ENCODE assay signal across 21 cellular contexts in the genomic region with DNA sequence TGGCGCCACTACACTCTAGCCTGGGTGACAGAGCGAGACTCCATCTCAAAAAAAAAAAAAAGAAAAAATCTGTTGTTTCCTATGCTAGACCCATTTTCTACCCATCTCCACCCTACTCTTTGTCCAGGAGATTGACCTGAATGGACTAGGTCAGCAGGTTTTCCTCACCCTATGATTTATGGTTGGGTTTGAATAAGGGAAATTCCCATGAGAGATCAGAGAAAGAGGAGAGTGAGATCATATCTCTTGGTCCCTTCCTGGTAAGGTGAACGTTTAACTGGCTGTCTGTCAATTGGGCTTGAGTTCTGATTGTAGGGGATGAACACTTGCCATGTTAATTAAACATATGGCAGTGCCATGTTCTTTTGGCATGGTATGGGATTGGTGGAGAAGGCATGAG.
DNase-seq lines count a peak whose midpoint lies in the region; ATAC-seq lines count a peak whose summit lies in the region.
"Had no signal": no experiment of that assay in that cellular context is flagged by ENCODE, and none has a peak within 500 bp of the region (broad histone marks: within the 10 kb centered on the region; RNA-seq: fewer than 3 reads in every experiment).

No MANE protein-coding gene starts in this region.

- no peak overlapping the region for H3K9ac ChIP-seq in BLaER1 treated with 17β-estradiol and CSF1 and Interleukin-3, amounts not matched to agents 10 nM and 100 nM

- intact Hi-C loops in activated naive CD4-positive, alpha-beta T cell treated with anti-CD3 and anti-CD28 coated beads for 36 hours (cut with micrococcal nuclease): no loop called here
- intact Hi-C loops in activated T-helper 1 cell treated with anti-CD3 and anti-CD28 coated beads, Interleukin-12 subunit alpha, Interleukin-12 subunit beta, Interleukin-2, Interleukin-4 antibody, amounts not matched to agents 30 ng/mL and 10 ng/mL and 1 ng/mL, durations not matched to agents 14 hours and 24 hours and 36 hours (cut with micrococcal nuclease): no loop called here

- H3K36me3 Mint-ChIP-seq in activated naive CD4-positive, alpha-beta T cell treated with anti-CD3 and anti-CD28 coated beads for 36 hours (ENCODE audit: low read depth): peaks cover 11% of the 10 kb centered on the region
- H3K36me3 Mint-ChIP-seq in activated T-helper 1 cell treated with anti-CD3 and anti-CD28 coated beads, Interleukin-12 subunit alpha, Interleukin-12 subunit beta, Interleukin-2, Interleukin-4 antibody, amounts not matched to agents 30 ng/mL and 10 ng/mL and 1 ng/mL, durations not matched to agents 14 hours and 24 hours and 36 hours (ENCODE audit: low read depth): peaks cover 16% of the 10 kb centered on the region
- H3K36me3 Mint-ChIP-seq: CD4-positive, CD25-positive, alpha-beta regulatory T cell; CD8-positive, alpha-beta T cell had no signal

- H3K9me3 ChIP-seq in BLaER1 treated with 17β-estradiol and CSF1 and Interleukin-3, amounts not matched to agents 10 nM and 100 nM (replicated peaks in 1 of 11): peaks cover 34 to 56% (median 45%) of the 10 kb centered on the region in 11 experiments
- H3K9me3 ChIP-seq: A549, BE2C had no signal

- H3K4me3 Mint-ChIP-seq in activated naive CD4-positive, alpha-beta T cell treated with anti-CD3 and anti-CD28 coated beads for 36 hours: no peak overlapping the region
- H3K4me3 Mint-ChIP-seq in activated T-helper 1 cell treated with anti-CD3 and anti-CD28 coated beads, Interleukin-12 subunit alpha, Interleukin-12 subunit beta, Interleukin-2, Interleukin-4 antibody, amounts not matched to agents 30 ng/mL and 10 ng/mL and 1 ng/mL, durations not matched to agents 14 hours and 24 hours and 36 hours: no peak overlapping the region
- H3K4me3 Mint-ChIP-seq: CD4-positive, CD25-positive, alpha-beta regulatory T cell; CD8-positive, alpha-beta T cell; GM23338; H9 had no signal

- H3K4me1 Mint-ChIP-seq in activated naive CD4-positive, alpha-beta T cell treated with anti-CD3 and anti-CD28 coated beads for 36 hours (ENCODE audit: low read depth): peaks cover 10% of the 10 kb centered on the region
- peaks cover 13% of the 10 kb centered on the region for H3K4me1 Mint-ChIP-seq in activated T-helper 1 cell treated with anti-CD3 and anti-CD28 coated beads, Interleukin-12 subunit alpha, Interleukin-12 subunit beta, Interleukin-2, Interleukin-4 antibody, amounts not matched to agents 30 ng/mL and 10 ng/mL and 1 ng/mL, durations not matched to agents 14 hours and 24 hours and 36 hours (ENCODE audit: low read depth)
- H3K4me1 Mint-ChIP-seq: CD4-positive, CD25-positive, alpha-beta regulatory T cell; GM23338; H9 had no signal

- peaks cover 15% of the 10 kb centered on the region for H3K9me3 Mint-ChIP-seq in activated naive CD4-positive, alpha-beta T cell treated with anti-CD3 and anti-CD28 coated beads for 36 hours
- peaks cover 40% of the 10 kb centered on the region for H3K9me3 Mint-ChIP-seq in activated T-helper 1 cell treated with anti-CD3 and anti-CD28 coated beads, Interleukin-12 subunit alpha, Interleukin-12 subunit beta, Interleukin-2, Interleukin-4 antibody, amounts not matched to agents 30 ng/mL and 10 ng/mL and 1 ng/mL, durations not matched to agents 14 hours and 24 hours and 36 hours

- peaks cover 26 to 40% (median 37%) of the 10 kb centered on the region in 10 experiments for H3K4me1 ChIP-seq in BLaER1 treated with 17β-estradiol and CSF1 and Interleukin-3, amounts not matched to agents 10 nM and 100 nM
- H3K4me1 ChIP-seq: A549, BE2C, Caco-2 had no signal

- ATAC-seq in HG02981 (IDR thresholded peaks at IDR 0.05; ENCODE audit: unreplicated experiment): no peak
- no peak for ATAC-seq in GM18858 (IDR thresholded peaks at IDR 0.05; ENCODE audit: unreplicated experiment)
- ATAC-seq: A549; CD8-positive, alpha-beta T cell; GM23338; HCT116 had no signal

- peak overlapping the region in 8 of 11 experiments; percentile 84 to 94 (median 85); a peak in 13 of 22 replicates for H3K27ac ChIP-seq in BLaER1 treated with 17β-estradiol and CSF1 and Interleukin-3, amounts not matched to agents 10 nM and 100 nM
- H3K27ac ChIP-seq: A549, C4-2B had no signal

- H3K4me2 ChIP-seq in BLaER1 treated with 17β-estradiol and CSF1 and Interleukin-3, amounts not matched to agents 10 nM and 100 nM: peak overlapping the region; percentile 3 to 96 (median 80); a peak in 16 of 22 replicates
- H3K4me2 ChIP-seq: A549, GM23338 had no signal

- no peaks in the 10 kb centered on the region for H4K20me1 ChIP-seq in BLaER1 treated with 17β-estradiol and CSF1 and Interleukin-3, amounts not matched to agents 10 nM and 100 nM

- H3K4me3 ChIP-seq in BLaER1 treated with 17β-estradiol and CSF1 and Interleukin-3, amounts not matched to agents 10 nM and 100 nM: no peak overlapping the region
- H3K4me3 ChIP-seq: A549, GM23338 had no signal

- peak overlapping the region; percentile 11 for H3K27ac Mint-ChIP-seq in activated naive CD4-positive, alpha-beta T cell treated with anti-CD3 and anti-CD28 coated beads for 36 hours
- H3K27ac Mint-ChIP-seq in activated T-helper 1 cell treated with anti-CD3 and anti-CD28 coated beads, Interleukin-12 subunit alpha, Interleukin-12 subunit beta, Interleukin-2, Interleukin-4 antibody, amounts not matched to agents 30 ng/mL and 10 ng/mL and 1 ng/mL, durations not matched to agents 14 hours and 24 hours and 36 hours: peak overlapping the region; percentile 46
- H3K27ac Mint-ChIP-seq: CD4-positive, CD25-positive, alpha-beta regulatory T cell; CD8-positive, alpha-beta T cell; GM23338; H9 had no signal

- peaks cover 0 to 18% (median 7%) of the 10 kb centered on the region in 11 experiments; a peak in 6 of 22 replicates for H3K36me3 ChIP-seq in BLaER1 treated with 17β-estradiol and CSF1 and Interleukin-3, amounts not matched to agents 10 nM and 100 nM
- H3K36me3 ChIP-seq: BE2C had no signal

- no peaks in the 10 kb centered on the region for H3K27me3 ChIP-seq in BLaER1 treated with 17β-estradiol and CSF1 and Interleukin-3, amounts not matched to agents 10 nM and 100 nM
- H3K27me3 ChIP-seq: BE2C had no signal

- no peak for DNase-seq in activated naive CD4-positive, alpha-beta T cell treated with anti-CD3 and anti-CD28 coated beads for 36 hours
- DNase-seq in activated naive CD4-positive, alpha-beta T cell treated with anti-CD3 and anti-CD28 coated beads, Interleukin-2, amount 50 U/mL, for 16 hours: no peak
- no peak for DNase-seq in activated T-helper 1 cell treated with anti-CD3 and anti-CD28 coated beads, Interleukin-12 subunit alpha, Interleukin-12 subunit beta, Interleukin-2, Interleukin-4 antibody, amounts not matched to agents 30 ng/mL and 10 ng/mL and 1 ng/mL, durations not matched to agents 14 hours and 24 hours and 36 hours (ENCODE audit: low spot score)
- DNase-seq in kidney tubule cell (ENCODE audit: low spot score): peak; percentile 88
- DNase-seq: 8988T; ACHN; AML-193; BE2C; Caco-2; CD4-positive, CD25-positive, alpha-beta regulatory T cell; CD8-positive, alpha-beta T cell; DMS153; DND-41; H9 had no signal

- CTCF ChIA-PET in activated naive CD4-positive, alpha-beta T cell treated with anti-CD3 and anti-CD28 coated beads for 36 hours (lab: Charles Lee): no interaction called here

- H3K27me3 Mint-ChIP-seq in activated naive CD4-positive, alpha-beta T cell treated with anti-CD3 and anti-CD28 coated beads for 36 hours (ENCODE audit: low read depth): peaks cover 2% of the 10 kb centered on the region
- peaks cover 2% of the 10 kb centered on the region for H3K27me3 Mint-ChIP-seq in activated T-helper 1 cell treated with anti-CD3 and anti-CD28 coated beads, Interleukin-12 subunit alpha, Interleukin-12 subunit beta, Interleukin-2, Interleukin-4 antibody, amounts not matched to agents 30 ng/mL and 10 ng/mL and 1 ng/mL, durations not matched to agents 14 hours and 24 hours and 36 hours (ENCODE audit: insufficient read depth)
